Comparison of ENCODE assay signal across 9 cellular contexts in genomic region chr12:13102481-13103195, GRCh38. TPM values are rescaled to one million over a fixed set of nuclear protein-coding genes. Genes with fewer than 3 reads are reported as not detected.
DNase-seq lines count a peak whose midpoint lies in the region; ATAC-seq, FAIRE-seq and TF ChIP-seq lines count a peak whose summit lies in the region.
"Had no signal": no experiment of that assay in that cellular context is flagged by ENCODE, and none has a peak within 500 bp of the region (broad histone marks: within the 10 kb centered on the region; RNA-seq: fewer than 3 reads in every experiment).

No MANE protein-coding gene starts in this region.

- no peaks in the 10 kb centered on the region for H3K9me2 ChIP-seq in HCT116 (ENCODE audit: insufficient read depth)

- intact Hi-C loops in HCT116 (cut with micrococcal nuclease): no loop called here
- intact Hi-C loops in head of caudate nucleus (cut with DNase I): no loop called here

- ATAC-seq in HCT116: no peak

- H3K4me3 ChIP-seq in HCT116 (replicated peaks in 1 of 2; ENCODE audit: low read depth in 1 of 2, low read length in 2 of 2) (no peak overlapping the region), WERI-Rb-1 (ENCODE audit: low read depth, low read length) (no peak overlapping the region), small intestine (ENCODE audit: low read depth in 1 of 2, low read length in 2 of 2) (no peak overlapping the region)

- RAD21 ChIA-PET in HCT116 (lab: Charles Lee; ENCODE audit: low non-redundant PET in 1 of 2, low total read pairs in 2 of 2, uncharacterized antibody in 2 of 2, unreplicated experiment in 2 of 2): interaction anchor here in 1 of 2 experiments (0.9 to 1.1 kb wide), 2 partner anchors 105 to 109 kb away, joined by 3 read pairs; no protein-coding TSS in a partner anchor

- TF ChIP-seq POLR2A in HCT116 (IDR thresholded peaks at IDR 0.05; ENCODE audit: borderline replicate concordance, extremely low read depth, insufficient read depth, insufficient read length): no peak

- no peak for TF ChIP-seq RAD21 in HCT116 (IDR thresholded peaks at IDR 0.05; ENCODE audit: low read depth)

- CTCF ChIA-PET in HCT116 (lab: Charles Lee): interaction anchor here (0.8 to 1.2 kb wide), 3 partner anchors 103 to 109 kb away, joined by 3 to 4 read pairs (median 3); no protein-coding TSS in a partner anchor

- H2AFZ ChIP-seq in HCT116 (ENCODE audit: low read depth, low read length, poor library complexity, severe bottlenecking): no peak overlapping the region

- H3K9ac ChIP-seq in HCT116 (ENCODE audit: low read length): peak overlapping the region; percentile 83

- H4K20me1 ChIP-seq in HCT116 (ENCODE audit: insufficient read depth): no peaks in the 10 kb centered on the region

- TF ChIP-seq CTCF in HCT116 (IDR thresholded peaks at IDR 0.05 in 2 of 3, conservative IDR thresholded peaks at IDR 0.05 in 1 of 3; ENCODE audit: borderline replicate concordance in 1 of 3, insufficient read depth in 1 of 3, low read depth in 2 of 3, low read length in 2 of 3) (no peak), WERI-Rb-1 (IDR thresholded peaks at IDR 0.05; ENCODE audit: low read depth, low read length) (no peak)

- peak overlapping the region; percentile 83; the same call in 1 of the 2 replicates for H3K27ac ChIP-seq in HCT116 (ENCODE audit: low read depth, low read length)
- peak overlapping the region; percentile 82 for H3K27ac ChIP-seq in WERI-Rb-1
- peak overlapping the region; percentile 12 to 96 for H3K27ac ChIP-seq in small intestine (ENCODE audit: low read depth in 1 of 2, low read length in 1 of 2)

- DNase-seq in HCT116 (ENCODE audit: low read depth, low spot score): no peak
- DNase-seq in WERI-Rb-1: no peak
- peak; percentile 15 to 87 (median 69) for DNase-seq in head of caudate nucleus
- DNase-seq in small intestine: no peak
- no peak for DNase-seq in amniotic stem cell (lab: John Stamatoyannopoulos, UW)
- no peak for DNase-seq in hepatic stellate cell (ENCODE audit: low spot score)
- no peak for DNase-seq in COLO829 (ENCODE audit: low spot score)
- DNase-seq in HCEC 1CT: no peak
- DNase-seq: H9 had no signal

- H3K27me3 ChIP-seq in HCT116 (ENCODE audit: insufficient read depth, low read length): no peaks in the 10 kb centered on the region
- H3K27me3 ChIP-seq in WERI-Rb-1 (ENCODE audit: insufficient read depth, low read depth, severe bottlenecking): no peaks in the 10 kb centered on the region
- H3K27me3 ChIP-seq in small intestine (ENCODE audit: control insufficient read depth in 2 of 2, insufficient read depth in 2 of 2, low read length in 2 of 2): no peaks in the 10 kb centered on the region

- BruUV-seq in HCT116 (replicated peaks; lab: Mats Ljungman, UMichigan): no TSS peak

- WGBS in small intestine, 3 donors: 65 to 76% (median 75%) methylated on average over 7 of the region's 7 CpGs

- no peak for FAIRE-seq in small intestine (lab: Jason Lieb, UNC)

- H3K36me3 ChIP-seq in HCT116 (ENCODE audit: control insufficient read depth in 1 of 2, insufficient read depth in 2 of 2, low read length in 2 of 2): no peaks in the 10 kb centered on the region
- no peaks in the 10 kb centered on the region for H3K36me3 ChIP-seq in WERI-Rb-1
- H3K36me3 ChIP-seq in small intestine (ENCODE audit: control insufficient read depth in 2 of 2, insufficient read depth in 2 of 2, low read length in 2 of 2): no peaks in the 10 kb centered on the region

- peaks cover 36 to 59% of the 10 kb centered on the region in 2 experiments for H3K4me1 ChIP-seq in HCT116 (ENCODE audit: control insufficient read depth in 1 of 2, insufficient read depth in 2 of 2, low read length in 2 of 2)
- H3K4me1 ChIP-seq in small intestine (ENCODE audit: control insufficient read depth in 2 of 2, insufficient read depth in 1 of 2, low read depth in 1 of 2, low read length in 1 of 2): peaks cover 8 to 17% of the 10 kb centered on the region in 2 donors

- no peaks in the 10 kb centered on the region for H3K79me2 ChIP-seq in HCT116 (ENCODE audit: insufficient read depth, low read length)

- POLR2A ChIA-PET in HCT116 (lab: Charles Lee): interaction anchor here (1.7 to 1.9 kb wide), 2 partner anchors 76 to 105 kb away, joined by 3 to 5 read pairs; no protein-coding TSS in a partner anchor

- 0 out of 4 replicates have a peak, but pooled peaks cover 0 to under 1% of the 10 kb centered on the region in 2 experiments for H3K9me3 ChIP-seq in HCT116 (ENCODE audit: control insufficient read depth in 1 of 2, insufficient read depth in 1 of 2, low read depth in 1 of 2, low read length in 2 of 2)
- no peaks in the 10 kb centered on the region for H3K9me3 ChIP-seq in WERI-Rb-1 (ENCODE audit: severe bottlenecking)
- no peaks in the 10 kb centered on the region for H3K9me3 ChIP-seq in small intestine (ENCODE audit: control insufficient read depth, low read depth)

- H3K4me2 ChIP-seq in HCT116 (ENCODE audit: low read length): peak overlapping the region; percentile 88

TF ChIP-seq in HCT116, 20 proteins besides CTCF, POLR2A, EP300 and RAD21:
- TF ChIP-seq FOSL1 (IDR thresholded peaks at IDR 0.05; ENCODE audit: low read depth) (no peak), CBX3 (IDR thresholded peaks at IDR 0.05; ENCODE audit: low read depth) (no peak), ZFX (IDR thresholded peaks at IDR 0.05) (no peak), ZNF274 (IDR thresholded peaks at IDR 0.05; ENCODE audit: low read depth, low read length) (no peak), EZH2 (IDR thresholded peaks at IDR 0.05) (no peak), TCF7L2 (IDR thresholded peaks at IDR 0.05; ENCODE audit: borderline replicate concordance, extremely low read depth, insufficient read depth, insufficient read length) (no peak), SIN3A (IDR thresholded peaks at IDR 0.05; ENCODE audit: low read depth) (no peak), EZH2phosphoT487 (IDR thresholded peaks at IDR 0.05; ENCODE audit: borderline replicate concordance) (no peak), YY1 (IDR thresholded peaks at IDR 0.05; ENCODE audit: extremely low read depth, insufficient replicate concordance, low read depth, low read length) (no peak), ELF1 (IDR thresholded peaks at IDR 0.05; ENCODE audit: borderline replicate concordance, low read depth) (no peak), JUND (IDR thresholded peaks at IDR 0.05) (no peak), ATF3 (IDR thresholded peaks at IDR 0.05) (no peak), POLR2AphosphoS5 (IDR thresholded peaks at IDR 0.05; ENCODE audit: low read depth, low read length) (no peak), REST (IDR thresholded peaks at IDR 0.05; ENCODE audit: low read depth) (no peak), CEBPB (IDR thresholded peaks at IDR 0.05; ENCODE audit: low read depth) (no peak), EGR1 (IDR thresholded peaks at IDR 0.05; ENCODE audit: low read depth) (no peak), SP1 (IDR thresholded peaks at IDR 0.05; ENCODE audit: low read depth) (no peak), SRF (IDR thresholded peaks at IDR 0.05; ENCODE audit: low read depth) (no peak)

RNA-seq across cellular contexts. Expression of gene GSG1, which starts 0.8 kb away (rescaled TPM):
- not detected for total RNA-seq in HCT116 (2021; ENCODE audit: unreplicated experiment)
- polyA plus RNA-seq in HCT116 (2012): 0.13 and 0.24 TPM in 2 replicates
- polyA plus RNA-seq in small intestine: 10 to 100 TPM in 1 of 3 donors, 1 to 10 TPM in 1, under 1 TPM in 1; 0.85 to 13.2 (median 2.2) TPM

RNA-seq across cellular contexts. Expression of gene FAM234B, which starts 58.5 kb away (rescaled TPM):
- 15.9 TPM for total RNA-seq in HCT116 (2021; ENCODE audit: unreplicated experiment)
- polyA plus RNA-seq in HCT116 (2012): 10.5 and 11.8 TPM in 2 replicates
- 1 to 10 TPM in 1 of 3 donors, under 1 TPM in 2; 0.45 to 2.2 (median 0.54) TPM for polyA plus RNA-seq in small intestine

Comparison
In these comparisons a context has a peak if more than half of its experiments do, and no peak if none do; other contexts are left out.
1. DNase-seq: peak in head of caudate nucleus (42 of 42); none in HCT116 (single experiment), WERI-Rb-1 (single experiment), small intestine (single experiment), amniotic stem cell (single experiment), hepatic stellate cell (single experiment), COLO829 (single experiment) and HCEC 1CT (single experiment).
2. Peak in every context shown above with its lines, with median percentiles within 50 percentile points of each other: H3K27ac ChIP-seq.